ENCODE assay signal across 25 cellular contexts in the genomic region with DNA sequence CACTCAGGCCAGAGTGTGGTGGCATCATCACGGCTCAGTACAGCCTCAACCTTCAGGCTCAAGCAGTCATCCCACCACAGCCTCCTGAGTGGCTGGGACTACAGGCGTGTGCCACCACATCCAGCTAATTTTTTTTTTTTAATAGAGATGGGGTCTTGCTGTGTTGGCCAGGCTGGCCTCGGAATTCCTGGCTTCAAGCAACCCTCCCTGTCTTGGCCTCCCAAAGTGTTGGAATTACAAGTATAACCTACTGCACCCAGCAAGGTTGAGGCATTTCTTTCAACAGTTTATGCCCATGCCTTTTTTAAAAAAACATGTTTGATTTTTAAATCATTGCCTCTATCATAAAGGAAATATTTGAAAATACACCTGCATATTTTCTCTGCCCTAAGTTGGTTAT. TPM values are rescaled to one million over a fixed set of nuclear protein-coding genes. Genes with fewer than 3 reads are reported as not detected.
"Had no signal": no experiment of that assay in that cellular context is flagged by ENCODE, and none has a peak within 500 bp of the region (broad histone marks: within the 10 kb centered on the region; RNA-seq: fewer than 3 reads in every experiment).

No MANE protein-coding gene starts in this region.

- DNase-seq: cortex of kidney; effector memory CD8-positive, alpha-beta T cell; erythroblast; esophagus squamous epithelium; foreskin melanocyte; glutamatergic neuron; heart right ventricle; hippocampal formation; left cardiac atrium; left lung; mesenchymal stem cell; mucosa of descending colon; naive B cell; nucleus accumbens; sigmoid colon; stimulated activated CD4-positive, alpha-beta T cell treated with anti-CD3 and anti-CD28 coated beads, Interleukin-2, amount 100 ng/mL, for 24 hours; stimulated activated CD4-positive, alpha-beta T cell treated with anti-CD3 and anti-CD28 coated beads, Interleukin-4, amount 100 ng/mL, for 24 hours; stimulated activated naive CD4-positive, alpha-beta T cell treated with Interleukin-2 at 50 U/mL for 16 hours; stomach; thyroid gland; trophoblast cell had no signal

- H3K27me3 Mint-ChIP-seq: effector memory CD8-positive, alpha-beta T cell; naive B cell had no signal

- H3K27ac Mint-ChIP-seq: effector memory CD8-positive, alpha-beta T cell; mesothelial cell of epicardium; naive B cell; natural killer cell treated with Interleukin-12 subunit alpha and Interleukin-12 subunit beta and Interleukin-15 and Interleukin-18, amount 100 ng/mL, for 72 hours; stimulated activated effector memory CD8-positive, alpha-beta T cell treated with anti-CD3 and anti-CD28 coated beads, Interleukin-12 subunit alpha, Interleukin-12 subunit beta, amount 100 ng/mL, for 72 hours had no signal

- H3K9me3 Mint-ChIP-seq: effector memory CD8-positive, alpha-beta T cell; mesothelial cell of epicardium; naive B cell; natural killer cell treated with Interleukin-12 subunit alpha and Interleukin-12 subunit beta and Interleukin-15 and Interleukin-18, amount 100 ng/mL, for 72 hours; stimulated activated effector memory CD8-positive, alpha-beta T cell treated with anti-CD3 and anti-CD28 coated beads, Interleukin-12 subunit alpha, Interleukin-12 subunit beta, amount 100 ng/mL, for 72 hours had no signal

- H3K4me3 Mint-ChIP-seq: effector memory CD8-positive, alpha-beta T cell; mesothelial cell of epicardium; natural killer cell treated with Interleukin-12 subunit alpha and Interleukin-12 subunit beta and Interleukin-15 and Interleukin-18, amount 100 ng/mL, for 72 hours; stimulated activated effector memory CD8-positive, alpha-beta T cell treated with anti-CD3 and anti-CD28 coated beads, Interleukin-12 subunit alpha, Interleukin-12 subunit beta, amount 100 ng/mL, for 72 hours had no signal

- ATAC-seq: effector memory CD8-positive, alpha-beta T cell; heart right ventricle; left cardiac atrium; left lung; mucosa of descending colon; natural killer cell treated with Interleukin-12 subunit alpha and Interleukin-12 subunit beta and Interleukin-15 and Interleukin-18, amount 100 ng/mL, for 72 hours; stimulated activated effector memory CD8-positive, alpha-beta T cell treated with anti-CD3 and anti-CD28 coated beads, Interleukin-12 subunit alpha, Interleukin-12 subunit beta, amount 100 ng/mL, for 72 hours had no signal

RNA-seq across cellular contexts. Expression of gene FBLL1, which starts 40.0 kb away (rescaled TPM):
- total RNA-seq: left lung, subcutaneous adipose tissue, thyroid gland had no signal
